ENCODE assay signal across 1 cellular context in genomic region chr1:211643324-211644212, GRCh38.
TF ChIP-seq lines count a peak whose summit lies in the region.

No MANE protein-coding gene starts in this region.

TF ChIP-seq in WTC11, 78 proteins besides CTCF, POLR2A, EP300 and RAD21 (continued from another document):
- TF ChIP-seq AR (CRISPR knock-in tag; IDR thresholded peaks at IDR 0.05) (no peak), ZNF121 (CRISPR knock-in tag; IDR thresholded peaks at IDR 0.05) (no peak), RORB (CRISPR knock-in tag; IDR thresholded peaks at IDR 0.05) (no peak), RELA (CRISPR knock-in tag; IDR thresholded peaks at IDR 0.05; ENCODE audit: borderline replicate concordance) (no peak), GRHL2 (CRISPR knock-in tag; IDR thresholded peaks at IDR 0.05; ENCODE audit: insufficient replicate concordance, severe bottlenecking) (no peak), KAT7 (CRISPR knock-in tag; IDR thresholded peaks at IDR 0.05; ENCODE audit: borderline replicate concordance) (no peak), OVOL2 (CRISPR knock-in tag; IDR thresholded peaks at IDR 0.05; ENCODE audit: borderline replicate concordance) (no peak), PRDM15 (CRISPR knock-in tag; IDR thresholded peaks at IDR 0.05) (no peak), TCF7 (CRISPR knock-in tag; IDR thresholded peaks at IDR 0.05; ENCODE audit: low read depth) (no peak)
- TF ChIP-seq, protein P1, sequence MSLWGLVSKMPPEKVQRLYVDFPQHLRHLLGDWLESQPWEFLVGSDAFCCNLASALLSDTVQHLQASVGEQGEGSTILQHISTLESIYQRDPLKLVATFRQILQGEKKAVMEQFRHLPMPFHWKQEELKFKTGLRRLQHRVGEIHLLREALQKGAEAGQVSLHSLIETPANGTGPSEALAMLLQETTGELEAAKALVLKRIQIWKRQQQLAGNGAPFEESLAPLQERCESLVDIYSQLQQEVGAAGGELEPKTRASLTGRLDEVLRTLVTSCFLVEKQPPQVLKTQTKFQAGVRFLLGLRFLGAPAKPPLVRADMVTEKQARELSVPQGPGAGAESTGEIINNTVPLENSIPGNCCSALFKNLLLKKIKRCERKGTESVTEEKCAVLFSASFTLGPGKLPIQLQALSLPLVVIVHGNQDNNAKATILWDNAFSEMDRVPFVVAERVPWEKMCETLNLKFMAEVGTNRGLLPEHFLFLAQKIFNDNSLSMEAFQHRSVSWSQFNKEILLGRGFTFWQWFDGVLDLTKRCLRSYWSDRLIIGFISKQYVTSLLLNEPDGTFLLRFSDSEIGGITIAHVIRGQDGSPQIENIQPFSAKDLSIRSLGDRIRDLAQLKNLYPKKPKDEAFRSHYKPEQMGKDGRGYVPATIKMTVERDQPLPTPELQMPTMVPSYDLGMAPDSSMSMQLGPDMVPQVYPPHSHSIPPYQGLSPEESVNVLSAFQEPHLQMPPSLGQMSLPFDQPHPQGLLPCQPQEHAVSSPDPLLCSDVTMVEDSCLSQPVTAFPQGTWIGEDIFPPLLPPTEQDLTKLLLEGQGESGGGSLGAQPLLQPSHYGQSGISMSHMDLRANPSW (CRISPR knock-in tag; conservative IDR thresholded peaks at IDR 0.05; ENCODE audit: low read depth): no peak
